9 cellular contexts compared by ENCODE assay signal in the genomic region with DNA sequence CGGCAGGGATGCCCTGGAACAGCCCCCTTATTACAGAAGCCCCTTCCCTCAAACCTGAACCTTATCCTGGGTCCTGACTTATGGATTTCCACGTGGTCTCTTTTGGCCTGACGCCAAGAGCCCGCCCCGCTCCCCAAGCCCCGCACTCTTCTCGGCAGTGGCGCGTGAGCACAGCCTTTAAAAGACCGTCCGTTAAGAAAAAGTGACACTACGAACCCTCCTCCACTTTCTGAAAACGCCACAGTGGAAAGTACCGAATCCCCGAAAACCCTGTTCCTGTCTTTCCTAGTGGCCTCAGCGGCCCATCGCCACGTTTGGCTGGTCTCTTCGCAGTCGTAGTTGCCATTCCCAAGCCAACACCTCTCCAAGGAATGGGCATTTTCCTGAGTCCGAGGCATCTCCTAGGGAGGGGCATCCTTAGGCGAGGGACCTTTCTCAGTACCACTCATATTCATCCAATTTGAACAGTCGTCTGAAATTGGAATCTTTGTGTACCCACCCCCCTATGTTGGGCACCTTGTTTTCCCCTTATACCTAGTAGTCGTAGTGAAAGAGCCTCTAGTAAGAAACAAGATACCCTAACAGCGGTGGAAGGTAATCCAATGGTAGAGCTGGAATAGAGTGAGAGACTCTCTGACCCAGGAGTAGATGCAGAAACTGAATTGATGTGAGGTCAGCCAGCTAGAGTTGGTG. TPM values are rescaled to one million over a fixed set of nuclear protein-coding genes. Genes with fewer than 3 reads are reported as not detected.
DNase-seq lines count a peak whose midpoint lies in the region; ATAC-seq, FAIRE-seq and TF ChIP-seq lines count a peak whose summit lies in the region.
"Had no signal": no experiment of that assay in that cellular context is flagged by ENCODE, and none has a peak within 500 bp of the region (broad histone marks: within the 10 kb centered on the region; RNA-seq: fewer than 3 reads in every experiment).

No MANE protein-coding gene starts in this region.

- H3K27ac Mint-ChIP-seq in activated T-cell treated with anti-CD3 and anti-CD28 coated beads, Interleukin-2, amount 50 U/mL, for 24 hours: peak overlapping the region; percentile 6
- H3K27ac Mint-ChIP-seq in activated CD4-positive, alpha-beta memory T cell treated with anti-CD3 and anti-CD28 coated beads for 36 hours: no peak overlapping the region

- POLR2A ChIA-PET in activated CD4-positive, alpha-beta memory T cell treated with anti-CD3 and anti-CD28 coated beads for 36 hours (lab: Charles Lee): no interaction called here

- peaks cover 92% of the 10 kb centered on the region for H3K27me3 Mint-ChIP-seq in activated T-cell treated with anti-CD3 and anti-CD28 coated beads, Interleukin-2, amount 50 U/mL, for 24 hours
- H3K27me3 Mint-ChIP-seq in activated CD4-positive, alpha-beta memory T cell treated with anti-CD3 and anti-CD28 coated beads for 36 hours: peaks cover 86% of the 10 kb centered on the region

- H4K20me1 ChIP-seq in keratinocyte (ENCODE audit: control insufficient read depth, extremely low read depth, insufficient read depth, low read length): no peaks in the 10 kb centered on the region

- H3K27me3 ChIP-seq in keratinocyte (ENCODE audit: control insufficient read depth, extremely low read depth, insufficient read depth, low read length): peaks cover 39% of the 10 kb centered on the region
- H3K27me3 ChIP-seq in thoracic aorta (replicated peaks; ENCODE audit: insufficient read depth): peaks cover 34% of the 10 kb centered on the region
- H3K27me3 ChIP-seq in brain microvascular endothelial cell (replicated peaks): peaks cover 100% of the 10 kb centered on the region

- H3K4me2 ChIP-seq in keratinocyte (ENCODE audit: control insufficient read depth, extremely low read depth, insufficient read depth, low read depth, low read length): peak overlapping the region; percentile 82

- TF ChIP-seq CTCF in keratinocyte (optimal IDR thresholded peaks at IDR 0.05 in 1 of 3, IDR thresholded peaks at IDR 0.05 in 1 of 3, conservative IDR thresholded peaks at IDR 0.05 in 1 of 3; ENCODE audit: extremely low read depth in 1 of 3, insufficient read depth in 2 of 3, low read length in 3 of 3): no peak
- no peak for TF ChIP-seq CTCF in thoracic aorta (IDR thresholded peaks at IDR 0.05)
- no peak for TF ChIP-seq CTCF in brain microvascular endothelial cell (IDR thresholded peaks at IDR 0.05; ENCODE audit: low read depth, low read length, missing control alignments)

- H3K27ac ChIP-seq in keratinocyte (ENCODE audit: control insufficient read depth, insufficient read depth, low read length) (no peak overlapping the region), thoracic aorta (no peak overlapping the region), brain microvascular endothelial cell (no peak overlapping the region)

- peak overlapping the region; percentile 47 for H3K9ac ChIP-seq in keratinocyte (ENCODE audit: control insufficient read depth, extremely low read depth, insufficient read depth, low read length)

- dilution Hi-C loops in keratinocyte (cut with MboI; ENCODE audit: extremely low pct_ligation_motif_present, low sequenced_read_pairs): no loop called here

- no peaks in the 10 kb centered on the region for H3K9me1 ChIP-seq in keratinocyte (ENCODE audit: control insufficient read depth, extremely low read depth, insufficient read depth, low read length)

- FAIRE-seq in keratinocyte (lab: Jason Lieb, UNC): no peak
- FAIRE-seq: kidney had no signal

- intact Hi-C loops in activated CD4-positive, alpha-beta memory T cell treated with anti-CD3 and anti-CD28 coated beads for 36 hours (cut with micrococcal nuclease): loop anchor here (1.0 to 5.0 kb wide), 2 partner anchors 80 to 464 kb away; no protein-coding TSS in a partner anchor

- peak overlapping the region; percentile 58 for H3K4me3 Mint-ChIP-seq in activated T-cell treated with anti-CD3 and anti-CD28 coated beads, Interleukin-2, amount 50 U/mL, for 24 hours
- peak overlapping the region; percentile 61 for H3K4me3 Mint-ChIP-seq in activated CD4-positive, alpha-beta memory T cell treated with anti-CD3 and anti-CD28 coated beads for 36 hours

- H3K4me1 Mint-ChIP-seq in activated T-cell treated with anti-CD3 and anti-CD28 coated beads, Interleukin-2, amount 50 U/mL, for 24 hours (ENCODE audit: low read depth): peaks cover 49% of the 10 kb centered on the region
- H3K4me1 Mint-ChIP-seq in activated CD4-positive, alpha-beta memory T cell treated with anti-CD3 and anti-CD28 coated beads for 36 hours (ENCODE audit: low read depth): peaks cover 38% of the 10 kb centered on the region

- H3K36me3 ChIP-seq in keratinocyte (ENCODE audit: control insufficient read depth in 2 of 2, extremely low read depth in 1 of 2, insufficient read depth in 2 of 2, low read length in 2 of 2): peaks cover 0 to 2% of the 10 kb centered on the region in 2 experiments
- H3K36me3 ChIP-seq in thoracic aorta: no peaks in the 10 kb centered on the region
- no peaks in the 10 kb centered on the region for H3K36me3 ChIP-seq in brain microvascular endothelial cell (replicated peaks)

- peaks cover 8% of the 10 kb centered on the region for H3K4me1 ChIP-seq in keratinocyte (ENCODE audit: control insufficient read depth, extremely low read depth, insufficient read depth, low read length)
- H3K4me1 ChIP-seq in thoracic aorta (ENCODE audit: control insufficient read depth in 1 of 2, low read depth in 2 of 2): peaks cover 19 to 41% of the 10 kb centered on the region in 2 donors

- no peaks in the 10 kb centered on the region for H3K9me3 Mint-ChIP-seq in activated T-cell treated with anti-CD3 and anti-CD28 coated beads, Interleukin-2, amount 50 U/mL, for 24 hours
- H3K9me3 Mint-ChIP-seq in activated CD4-positive, alpha-beta memory T cell treated with anti-CD3 and anti-CD28 coated beads for 36 hours: no peaks in the 10 kb centered on the region

- peak overlapping the region; percentile 68 for H2AFZ ChIP-seq in keratinocyte (ENCODE audit: control insufficient read depth, low read length)

- CTCF ChIA-PET in activated CD4-positive, alpha-beta memory T cell treated with anti-CD3 and anti-CD28 coated beads for 36 hours (lab: Charles Lee): interaction anchor here (1.4 to 2.7 kb wide), 2 partner anchors 52 to 56 kb away, joined by 4 to 7 read pairs; no protein-coding TSS in a partner anchor

- no peaks in the 10 kb centered on the region for H3K36me3 Mint-ChIP-seq in activated T-cell treated with anti-CD3 and anti-CD28 coated beads, Interleukin-2, amount 50 U/mL, for 24 hours (ENCODE audit: low read depth)
- H3K36me3 Mint-ChIP-seq in activated CD4-positive, alpha-beta memory T cell treated with anti-CD3 and anti-CD28 coated beads for 36 hours: no peaks in the 10 kb centered on the region

- H3K79me2 ChIP-seq in keratinocyte (ENCODE audit: control insufficient read depth, insufficient read depth, low read length): no peaks in the 10 kb centered on the region

- H3K4me3 ChIP-seq in keratinocyte (ENCODE audit: control insufficient read depth in 2 of 3, extremely low read depth in 1 of 3, insufficient read depth in 2 of 3, low read depth in 1 of 3, low read length in 3 of 3) (peak overlapping the region; percentile 43 to 69 (median 55)), thoracic aorta (peak overlapping the region; percentile 74), brain microvascular endothelial cell (ENCODE audit: low read depth, low read length) (no peak overlapping the region)

- in situ Hi-C loops in brain microvascular endothelial cell (cut with HindIII; ENCODE audit: low pct_ligation_motif_present, low sequenced_read_pairs): no loop called here

- DNase-seq in activated T-cell treated with anti-CD3 and anti-CD28 coated beads, Interleukin-2, amount 50 U/mL, for 24 hours: no peak
- no peak for DNase-seq in activated T-cell treated with anti-CD3 and anti-CD28 coated beads, Interleukin-2, amount 50 U/mL, for 1 hour
- DNase-seq in activated CD4-positive, alpha-beta memory T cell treated with anti-CD3 and anti-CD28 coated beads for 36 hours: no peak
- DNase-seq in keratinocyte (ENCODE audit: low read depth, low spot score) (no peak), thoracic aorta (ENCODE audit: low spot score) (no peak), brain microvascular endothelial cell (no peak)

- H3K9me3 ChIP-seq in keratinocyte (ENCODE audit: control insufficient read depth, low read depth, low read length) (no peaks in the 10 kb centered on the region), thoracic aorta (no peaks in the 10 kb centered on the region)

- ATAC-seq in thoracic aorta (ENCODE audit: insufficient number of reproducible peaks, low FRiP score, low read depth): no peak
- no peak for ATAC-seq in GM21717 (IDR thresholded peaks at IDR 0.05; ENCODE audit: unreplicated experiment)
- ATAC-seq in GM19035 (IDR thresholded peaks at IDR 0.05; ENCODE audit: unreplicated experiment): no peak

RNA-seq across cellular contexts. Expression of a gene that starts 0.8 kb away (rescaled TPM):
- total RNA-seq in activated CD4-positive, alpha-beta memory T cell treated with anti-CD3 and anti-CD28 coated beads for 36 hours: not detected
- polyA plus RNA-seq in keratinocyte: 0.03 to 0.15 TPM in 2 of 3 replicates, not detected in the other
- not detected for polyA plus RNA-seq in keratinocyte (2011; ENCODE audit: low read depth)
- polyA plus RNA-seq in keratinocyte (2011; cell fraction: cytosol; rRNA removed): not detected in 2 replicates
- 0.11 TPM in 1 of 2 replicates, not detected in the other for polyA plus RNA-seq in keratinocyte (2011; cell fraction: nucleus; rRNA removed)
- polyA plus RNA-seq in keratinocyte (2012; ENCODE audit: low replicate concordance): 0.07 TPM in 1 of 2 replicates, not detected in the other
- polyA minus RNA-seq in keratinocyte: not detected in 3 replicates
- not detected for polyA minus RNA-seq in keratinocyte (2011; cell fraction: cytosol; rRNA and poly(A)+ RNA removed)
- not detected in 2 replicates for polyA minus RNA-seq in keratinocyte (2011; cell fraction: nucleus; rRNA and poly(A)+ RNA removed)
- not detected for total RNA-seq in thoracic aorta

RNA-seq across cellular contexts. Expression of a gene that starts 5.5 kb away (rescaled TPM):
- not detected for total RNA-seq in activated CD4-positive, alpha-beta memory T cell treated with anti-CD3 and anti-CD28 coated beads for 36 hours
- polyA plus RNA-seq in keratinocyte: 0.42 to 0.94 TPM (median 0.48 TPM) in 3 replicates
- polyA plus RNA-seq in keratinocyte (2011; ENCODE audit: low read depth): 0.19 TPM
- polyA plus RNA-seq in keratinocyte (2011; cell fraction: cytosol; rRNA removed): 0.53 and 0.73 TPM in 2 replicates
- 1.6 and 2.2 TPM in 2 replicates for polyA plus RNA-seq in keratinocyte (2011; cell fraction: nucleus; rRNA removed)
- polyA plus RNA-seq in keratinocyte (2012; ENCODE audit: low replicate concordance): 1.2 and 2.8 TPM in 2 replicates
- 0.13 to 0.56 TPM (median 0.30 TPM) in 3 replicates for polyA minus RNA-seq in keratinocyte
- polyA minus RNA-seq in keratinocyte (2011; cell fraction: cytosol; rRNA and poly(A)+ RNA removed): not detected
- polyA minus RNA-seq in keratinocyte (2011; cell fraction: nucleus; rRNA and poly(A)+ RNA removed): 0.70 and 0.74 TPM in 2 replicates
- under 1 TPM; 0.35 to 0.95 TPM for total RNA-seq in thoracic aorta

RNA-seq across cellular contexts. Expression of a gene that starts 54.9 kb away (rescaled TPM):
- not detected for total RNA-seq in activated CD4-positive, alpha-beta memory T cell treated with anti-CD3 and anti-CD28 coated beads for 36 hours
- polyA plus RNA-seq in keratinocyte: 0.03 TPM in 1 of 3 replicates, not detected in the others
- polyA plus RNA-seq in keratinocyte (2011; ENCODE audit: low read depth): not detected
- polyA plus RNA-seq in keratinocyte (2011; cell fraction: cytosol; rRNA removed): not detected in 2 replicates
- not detected in 2 replicates for polyA plus RNA-seq in keratinocyte (2011; cell fraction: nucleus; rRNA removed)
- polyA plus RNA-seq in keratinocyte (2012; ENCODE audit: low replicate concordance): not detected in 2 replicates
- not detected in 3 replicates for polyA minus RNA-seq in keratinocyte
- polyA minus RNA-seq in keratinocyte (2011; cell fraction: cytosol; rRNA and poly(A)+ RNA removed): not detected
- not detected in 2 replicates for polyA minus RNA-seq in keratinocyte (2011; cell fraction: nucleus; rRNA and poly(A)+ RNA removed)
- not detected for total RNA-seq in thoracic aorta
- total RNA-seq: kidney had no signal
